ENCODE assay signal across 13 cellular contexts in genomic region chr11:14065153-14065552, GRCh38.
DNase-seq lines count a peak whose midpoint lies in the region; ATAC-seq, FAIRE-seq and TF ChIP-seq lines count a peak whose summit lies in the region.
"Had no signal": no experiment of that assay in that cellular context is flagged by ENCODE, and none has a peak within 500 bp of the region (broad histone marks: within the 10 kb centered on the region; RNA-seq: fewer than 3 reads in every experiment).

No MANE protein-coding gene starts in this region.

- no peaks in the 10 kb centered on the region for H3K9me1 ChIP-seq in keratinocyte (ENCODE audit: control insufficient read depth, extremely low read depth, insufficient read depth, low read length)

- TF ChIP-seq POLR2A in gastroesophageal sphincter (IDR thresholded peaks at IDR 0.05): no peak

- 6 to 20% methylated on average over 5 to 7 of the region's 8 CpGs for WGBS in gastroesophageal sphincter (ENCODE audit: low coverage in 1 of 2), 2 donors

- no peak overlapping the region for H3K27ac Mint-ChIP-seq in activated CD8-positive, alpha-beta memory T cell treated with anti-CD3 and anti-CD28 coated beads, Interleukin-2, amount 10 ng/mL, durations not matched to agents 7 days and 5 days
- no peak overlapping the region for H3K27ac Mint-ChIP-seq in stimulated activated effector memory CD8-positive, alpha-beta T cell treated with anti-CD3 and anti-CD28 coated beads, Interleukin-12 subunit alpha, Interleukin-12 subunit beta, amount 100 ng/mL, for 72 hours

- CTCF ChIA-PET in activated CD8-positive, alpha-beta memory T cell treated with anti-CD3 and anti-CD28 coated beads, Interleukin-2, amount 10 ng/mL, durations not matched to agents 7 days and 5 days (lab: Charles Lee): interaction anchor here (1.2 kb wide), 2 partner anchors 11 to 109 kb away, joined by 3 read pairs; no protein-coding TSS in a partner anchor

- no peak overlapping the region for H3K9ac ChIP-seq in keratinocyte (ENCODE audit: control insufficient read depth, extremely low read depth, insufficient read depth, low read length)

- DNase-seq in activated CD8-positive, alpha-beta memory T cell treated with anti-CD3 and anti-CD28 coated beads, Interleukin-2, amount 10 ng/mL, durations not matched to agents 7 days and 5 days: no peak
- DNase-seq in activated CD8-positive, alpha-beta memory T cell treated with anti-CD3 and anti-CD28 coated beads, Interleukin-2, amount 50 U/mL, for 4 hours: no peak
- DNase-seq in activated T-cell treated with anti-CD3 and anti-CD28 coated beads, Interleukin-2, amount 50 U/mL, for 48 hours: peak; percentile 27 to 31
- DNase-seq in keratinocyte (ENCODE audit: low read depth, low spot score) (no peak), GM10266 (ENCODE audit: extremely low spot score) (no peak)
- DNase-seq in stimulated activated effector memory CD8-positive, alpha-beta T cell treated with anti-CD3 and anti-CD28 coated beads, Interleukin-12 subunit alpha, Interleukin-12 subunit beta, amount 100 ng/mL, for 72 hours (ENCODE audit: low spot score in 2 of 2): no peak
- DNase-seq: H7, NCI-H2171, PC-9 had no signal

- no peaks in the 10 kb centered on the region for H3K36me3 Mint-ChIP-seq in activated CD8-positive, alpha-beta memory T cell treated with anti-CD3 and anti-CD28 coated beads, Interleukin-2, amount 10 ng/mL, durations not matched to agents 7 days and 5 days
- no peaks in the 10 kb centered on the region for H3K36me3 Mint-ChIP-seq in stimulated activated effector memory CD8-positive, alpha-beta T cell treated with anti-CD3 and anti-CD28 coated beads, Interleukin-12 subunit alpha, Interleukin-12 subunit beta, amount 100 ng/mL, for 72 hours

- no peak for TF ChIP-seq CTCF in keratinocyte (optimal IDR thresholded peaks at IDR 0.05 in 1 of 3, IDR thresholded peaks at IDR 0.05 in 1 of 3, conservative IDR thresholded peaks at IDR 0.05 in 1 of 3; ENCODE audit: extremely low read depth in 1 of 3, insufficient read depth in 2 of 3, low read length in 3 of 3)
- TF ChIP-seq CTCF in gastroesophageal sphincter (IDR thresholded peaks at IDR 0.05): no peak
- TF ChIP-seq CTCF in GM10266 (IDR thresholded peaks at IDR 0.05; ENCODE audit: control insufficient read depth, insufficient read depth, low read depth, missing control alignments): no peak

- peaks cover 9% of the 10 kb centered on the region for H3K27me3 ChIP-seq in keratinocyte (ENCODE audit: control insufficient read depth, extremely low read depth, insufficient read depth, low read length)
- H3K27me3 ChIP-seq in gastroesophageal sphincter: no peaks in the 10 kb centered on the region
- H3K27me3 ChIP-seq: vagina had no signal

- H3K4me3 ChIP-seq in keratinocyte (ENCODE audit: control insufficient read depth in 2 of 3, extremely low read depth in 1 of 3, insufficient read depth in 2 of 3, low read depth in 1 of 3, low read length in 3 of 3) (no peak overlapping the region), gastroesophageal sphincter (no peak overlapping the region)
- H3K4me3 ChIP-seq: PC-9, vagina had no signal

- H3K27me3 Mint-ChIP-seq in activated CD8-positive, alpha-beta memory T cell treated with anti-CD3 and anti-CD28 coated beads, Interleukin-2, amount 10 ng/mL, durations not matched to agents 7 days and 5 days: peaks cover 5% of the 10 kb centered on the region

- dilution Hi-C loops in keratinocyte (cut with MboI; ENCODE audit: extremely low pct_ligation_motif_present, low sequenced_read_pairs): no loop called here

- H3K4me3 Mint-ChIP-seq in activated CD8-positive, alpha-beta memory T cell treated with anti-CD3 and anti-CD28 coated beads, Interleukin-2, amount 10 ng/mL, durations not matched to agents 7 days and 5 days: peak overlapping the region; percentile 6
- peak overlapping the region; percentile 30 for H3K4me3 Mint-ChIP-seq in stimulated activated effector memory CD8-positive, alpha-beta T cell treated with anti-CD3 and anti-CD28 coated beads, Interleukin-12 subunit alpha, Interleukin-12 subunit beta, amount 100 ng/mL, for 72 hours

- H3K27ac ChIP-seq in keratinocyte (ENCODE audit: control insufficient read depth, insufficient read depth, low read length): no peak overlapping the region
- no peak overlapping the region for H3K27ac ChIP-seq in gastroesophageal sphincter
- H3K27ac ChIP-seq: PC-9, vagina had no signal

- no peaks in the 10 kb centered on the region for H3K9me3 Mint-ChIP-seq in activated CD8-positive, alpha-beta memory T cell treated with anti-CD3 and anti-CD28 coated beads, Interleukin-2, amount 10 ng/mL, durations not matched to agents 7 days and 5 days (ENCODE audit: low read depth)
- no peaks in the 10 kb centered on the region for H3K9me3 Mint-ChIP-seq in stimulated activated effector memory CD8-positive, alpha-beta T cell treated with anti-CD3 and anti-CD28 coated beads, Interleukin-12 subunit alpha, Interleukin-12 subunit beta, amount 100 ng/mL, for 72 hours

- no peak for TF ChIP-seq EP300 in gastroesophageal sphincter (IDR thresholded peaks at IDR 0.05)

- no peak for FAIRE-seq in keratinocyte (lab: Jason Lieb, UNC)
- FAIRE-seq: GM12891 had no signal

- H3K4me1 ChIP-seq in keratinocyte (ENCODE audit: control insufficient read depth, extremely low read depth, insufficient read depth, low read length) (no peaks in the 10 kb centered on the region), gastroesophageal sphincter (peaks cover 0 to 18% (median 0%) of the 10 kb centered on the region in 3 donors)

- H3K9me3 ChIP-seq in keratinocyte (ENCODE audit: control insufficient read depth, low read depth, low read length) (no peaks in the 10 kb centered on the region), gastroesophageal sphincter (no peaks in the 10 kb centered on the region)
- H3K9me3 ChIP-seq: vagina had no signal

- H3K4me2 ChIP-seq in keratinocyte (ENCODE audit: control insufficient read depth, extremely low read depth, insufficient read depth, low read depth, low read length): peak overlapping the region; percentile 18
- H3K4me2 ChIP-seq: PC-9 had no signal

- no peaks in the 10 kb centered on the region for H3K79me2 ChIP-seq in keratinocyte (ENCODE audit: control insufficient read depth, insufficient read depth, low read length)

- H3K4me1 Mint-ChIP-seq in activated CD8-positive, alpha-beta memory T cell treated with anti-CD3 and anti-CD28 coated beads, Interleukin-2, amount 10 ng/mL, durations not matched to agents 7 days and 5 days: peaks cover 16% of the 10 kb centered on the region
- peaks cover 20% of the 10 kb centered on the region for H3K4me1 Mint-ChIP-seq in stimulated activated effector memory CD8-positive, alpha-beta T cell treated with anti-CD3 and anti-CD28 coated beads, Interleukin-12 subunit alpha, Interleukin-12 subunit beta, amount 100 ng/mL, for 72 hours

- no peak overlapping the region for H2AFZ ChIP-seq in keratinocyte (ENCODE audit: control insufficient read depth, low read length)
- H2AFZ ChIP-seq: PC-9 had no signal

- ATAC-seq in activated CD8-positive, alpha-beta memory T cell treated with anti-CD3 and anti-CD28 coated beads, Interleukin-2, amount 10 ng/mL, durations not matched to agents 7 days and 5 days: no peak
- ATAC-seq in stimulated activated effector memory CD8-positive, alpha-beta T cell treated with anti-CD3 and anti-CD28 coated beads, Interleukin-12 subunit alpha, Interleukin-12 subunit beta, amount 100 ng/mL, for 72 hours: peak; percentile 71
- ATAC-seq in gastroesophageal sphincter (no peak), GM21576 (IDR thresholded peaks at IDR 0.05; ENCODE audit: unreplicated experiment) (no peak)

- H4K20me1 ChIP-seq in keratinocyte (ENCODE audit: control insufficient read depth, extremely low read depth, insufficient read depth, low read length): no peaks in the 10 kb centered on the region

- H3K36me3 ChIP-seq in keratinocyte (ENCODE audit: control insufficient read depth in 2 of 2, extremely low read depth in 1 of 2, insufficient read depth in 2 of 2, low read length in 2 of 2) (no peaks in the 10 kb centered on the region), gastroesophageal sphincter (no peaks in the 10 kb centered on the region)
- H3K36me3 ChIP-seq: vagina had no signal

Comparison
In these comparisons a context has a peak if more than half of its experiments do, and no peak if none do; other contexts are left out.
1. DNase-seq: peak in activated T-cell treated with anti-CD3 and anti-CD28 coated beads, Interleukin-2, amount 50 U/mL, for 48 hours (2 of 2); none in activated CD8-positive, alpha-beta memory T cell treated with anti-CD3 and anti-CD28 coated beads, Interleukin-2, amount 10 ng/mL, durations not matched to agents 7 days and 5 days (single experiment), activated CD8-positive, alpha-beta memory T cell treated with anti-CD3 and anti-CD28 coated beads, Interleukin-2, amount 50 U/mL, for 4 hours (single experiment), keratinocyte (single experiment), stimulated activated effector memory CD8-positive, alpha-beta T cell treated with anti-CD3 and anti-CD28 coated beads, Interleukin-12 subunit alpha, Interleukin-12 subunit beta, amount 100 ng/mL, for 72 hours (0 of 2) and GM10266 (single experiment).